In the genomic region with DNA sequence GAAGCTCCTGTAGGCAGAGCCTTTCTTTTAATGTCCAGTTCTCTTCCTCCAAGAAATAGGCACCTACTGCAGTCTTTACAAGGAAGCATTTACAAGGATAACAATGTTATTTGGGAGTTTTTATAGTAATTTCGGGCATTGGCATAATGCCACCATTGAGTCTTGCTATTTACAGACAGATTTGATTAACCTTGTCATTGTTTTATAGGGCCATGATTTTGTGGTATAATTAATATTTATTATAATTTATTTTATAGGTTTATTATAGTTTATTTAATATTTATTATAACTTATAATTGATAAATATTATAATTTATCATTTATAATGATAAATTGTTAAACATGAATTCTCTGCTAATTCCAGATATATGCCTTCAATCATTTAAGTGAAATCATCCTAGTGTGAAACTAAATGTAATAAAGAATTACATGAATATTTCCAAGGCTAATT, we compare ENCODE assay signal across 8 cellular contexts. TPM values are rescaled to one million over a fixed set of nuclear protein-coding genes. Genes with fewer than 3 reads are reported as not detected.
DNase-seq lines count a peak whose midpoint lies in the region; TF ChIP-seq lines count a peak whose summit lies in the region.

No MANE protein-coding gene starts in this region.

- H3K4me1 ChIP-seq in Karpas-422 (ENCODE audit: low read length) (peaks cover 26% of the 10 kb centered on the region), duodenal mucosa (ENCODE audit: control insufficient read depth in 1 of 2, insufficient read depth in 2 of 2, low read length in 2 of 2) (peaks cover 0 to 7% of the 10 kb centered on the region in 2 donors), osteoblast (ENCODE audit: insufficient read depth, low read length) (peaks cover 6% of the 10 kb centered on the region)

- H3K4me1 Mint-ChIP-seq in Calu3 (ENCODE audit: low read depth, unreplicated experiment): peaks cover 13% of the 10 kb centered on the region

- DNase-seq in Calu3: no peak
- no peak for DNase-seq in Karpas-422
- DNase-seq in osteoblast (ENCODE audit: insufficient read length, low spot score, missing footprints): no peak
- DNase-seq in HuH-7 (ENCODE audit: low spot score): no peak
- DNase-seq in NCI-H1048 (lab: John Stamatoyannopoulos, UW): no peak
- DNase-seq in GM03348 (ENCODE audit: low spot score): no peak
- DNase-seq in HPDE6-E6E7 (ENCODE audit: extremely low spot score): no peak

- TF ChIP-seq CTCF in Calu3 (IDR thresholded peaks at IDR 0.05; ENCODE audit: unreplicated experiment): no peak
- no peak for TF ChIP-seq CTCF in osteoblast (IDR thresholded peaks at IDR 0.05; ENCODE audit: extremely low read depth, low read depth, low read length)

- peak overlapping the region; percentile 97 for H3K27ac Mint-ChIP-seq in Calu3 (ENCODE audit: unreplicated experiment)

- peaks cover 16% of the 10 kb centered on the region for H3K36me3 Mint-ChIP-seq in Calu3 (ENCODE audit: insufficient read depth, unreplicated experiment)

- TSS peak; percentile 51 for BruUV-seq in Calu3 (replicated peaks; lab: Mats Ljungman, UMichigan)

- H3K79me2 ChIP-seq in Karpas-422 (ENCODE audit: low read length) (peaks cover 41% of the 10 kb centered on the region), osteoblast (ENCODE audit: insufficient read depth, low read length) (peaks cover 39% of the 10 kb centered on the region)

- H3K4me3 ChIP-seq in Karpas-422 (ENCODE audit: low read length): peak overlapping the region; percentile 71
- peak overlapping the region; percentile 82 to 86 for H3K4me3 ChIP-seq in duodenal mucosa (ENCODE audit: low read depth in 1 of 2, low read length in 2 of 2)
- peak overlapping the region; percentile 85 for H3K4me3 ChIP-seq in osteoblast (ENCODE audit: insufficient read depth, low read length)

- CTCF ChIA-PET in Calu3 (lab: Charles Lee): interaction anchor here (0.5 to 1.4 kb wide), 2 partner anchors 66 to 828 kb away, joined by 3 to 6 read pairs; no protein-coding TSS in a partner anchor

- H3K27ac ChIP-seq in Karpas-422 (ENCODE audit: low read length) (no peak overlapping the region), duodenal mucosa (ENCODE audit: low read depth, low read length) (no peak overlapping the region), osteoblast (ENCODE audit: low read depth, low read length) (peak overlapping the region; percentile 88)

- no peaks in the 10 kb centered on the region for H3K9me3 ChIP-seq in Karpas-422 (ENCODE audit: low read length)
- no peaks in the 10 kb centered on the region for H3K9me3 ChIP-seq in duodenal mucosa (ENCODE audit: control insufficient read depth in 1 of 2, low read length in 2 of 2)
- H3K9me3 ChIP-seq in osteoblast (ENCODE audit: low read depth, low read length): no peaks in the 10 kb centered on the region

- peaks cover 11% of the 10 kb centered on the region; the same call in 1 of the 2 replicates for H3K36me3 ChIP-seq in Karpas-422 (ENCODE audit: insufficient read depth, low read length)
- H3K36me3 ChIP-seq in duodenal mucosa (ENCODE audit: control insufficient read depth in 1 of 2, insufficient read depth in 2 of 2, low read length in 2 of 2): no peaks in the 10 kb centered on the region
- H3K36me3 ChIP-seq in osteoblast (ENCODE audit: insufficient read depth, low read length): peaks cover 3% of the 10 kb centered on the region

- H3K27me3 ChIP-seq in Karpas-422 (ENCODE audit: low read length): no peaks in the 10 kb centered on the region
- no peaks in the 10 kb centered on the region for H3K27me3 ChIP-seq in duodenal mucosa (ENCODE audit: control insufficient read depth in 1 of 2, insufficient read depth in 2 of 2, low read length in 2 of 2)
- no peaks in the 10 kb centered on the region for H3K27me3 ChIP-seq in osteoblast (ENCODE audit: insufficient read depth, low read length)

- H2AFZ ChIP-seq in Karpas-422 (ENCODE audit: low read length) (peak overlapping the region; percentile 64; the same call in 1 of the 2 replicates), osteoblast (ENCODE audit: low read length) (peak overlapping the region; percentile 90)

- no peaks in the 10 kb centered on the region for H4K20me1 ChIP-seq in Karpas-422 (ENCODE audit: insufficient read depth, low read depth, low read length)
- H4K20me1 ChIP-seq in osteoblast (ENCODE audit: insufficient read depth, low read length): no peaks in the 10 kb centered on the region

- intact Hi-C loops in Calu3 (cut with micrococcal nuclease; ENCODE audit: unreplicated experiment): loop anchor here (2.0 kb wide), 1 partner anchor 63 kb away; no protein-coding TSS in a partner anchor

- peak overlapping the region; percentile 71 for H3K9ac ChIP-seq in Karpas-422 (ENCODE audit: low read length)
- no peak overlapping the region for H3K9ac ChIP-seq in duodenal mucosa (ENCODE audit: low read depth in 1 of 2, low read length in 2 of 2)

- H3K4me3 Mint-ChIP-seq in Calu3 (ENCODE audit: low read depth, unreplicated experiment): peak overlapping the region; percentile 97

- peak overlapping the region; percentile 84 for H3K4me2 ChIP-seq in Karpas-422 (ENCODE audit: low read depth, low read length, poor library complexity, severe bottlenecking)
- peak overlapping the region; percentile 87 for H3K4me2 ChIP-seq in osteoblast (ENCODE audit: insufficient read depth, low read length)

- no peaks in the 10 kb centered on the region for H3K27me3 Mint-ChIP-seq in Calu3 (ENCODE audit: unreplicated experiment)

- H3K9me3 Mint-ChIP-seq in Calu3 (ENCODE audit: low read depth, unreplicated experiment): no peaks in the 10 kb centered on the region

- no peaks in the 10 kb centered on the region for H3K9me2 ChIP-seq in Karpas-422 (replicated peaks; ENCODE audit: insufficient read depth, low read length)

RNA-seq across cellular contexts. Expression of a gene that starts 0.6 kb away (rescaled TPM):
- total RNA-seq in Calu3 (2022) (31.1 and 31.6 TPM in 2 replicates), osteoblast (23.5 and 30.1 TPM in 2 replicates)
- total RNA-seq in Karpas-422 (2014; rRNA removed; shearing (Covaris generic); ENCODE audit: low replicate concordance): 34.5 and 125 TPM in 2 replicates
